Comparison of ENCODE assay signal across 16 cellular contexts in genomic region chr5:157449011-157449723, GRCh38. TPM values are rescaled to one million over a fixed set of nuclear protein-coding genes. Genes with fewer than 3 reads are reported as not detected.
A peak's percentile ranks its signal among the peaks of the same experiment; 100 is the strongest.
DNase-seq lines count a peak whose midpoint lies in the region; ATAC-seq and TF ChIP-seq lines count a peak whose summit lies in the region.
"Had no signal": no experiment of that assay in that cellular context is flagged by ENCODE, and none has a peak within 500 bp of the region (broad histone marks: within the 10 kb centered on the region; RNA-seq: fewer than 3 reads in every experiment).

No MANE protein-coding gene starts in this region.

- peaks cover 5 to 10% of the 10 kb centered on the region in 2 donors for H3K4me1 ChIP-seq in thyroid gland
- peaks cover 0 to 5% of the 10 kb centered on the region in 2 donors for H3K4me1 ChIP-seq in ascending aorta
- H3K4me1 ChIP-seq: Peyer's patch had no signal

- DNase-seq in NCI-H1092 treated with DMSO at 0.1 percent for 48 hours (lab: John Stamatoyannopoulos, UW) (peak; percentile 36), cerebellar cortex (ENCODE audit: low spot score) (peak; percentile 90), left colon (peak; percentile 51 to 68), thyroid gland (peak; percentile 84 to 87), SW480 (ENCODE audit: low spot score) (no peak), ascending aorta (ENCODE audit: low spot score in 2 of 2) (no peak)
- no peak for DNase-seq in activated naive CD4-positive, alpha-beta T cell treated with anti-CD3 and anti-CD28 coated beads, Interleukin-2, amount 50 U/mL, for 16 hours
- DNase-seq: activated T-cell treated with anti-CD3 and anti-CD28 coated beads, Interleukin-2, amount 50 U/mL, for 48 hours; central memory CD4-positive, alpha-beta T cell; DMS153; foreskin keratinocyte; NCI-H187 treated with DMSO at 0.1 percent for 48 hours; Peyer's patch had no signal

- ATAC-seq in left colon: peak; percentile 35
- no peak for ATAC-seq in GM21447 (IDR thresholded peaks at IDR 0.05; ENCODE audit: unreplicated experiment)
- ATAC-seq: foreskin keratinocyte had no signal

- TF ChIP-seq CTCF in thyroid gland (IDR thresholded peaks at IDR 0.05): no peak
- TF ChIP-seq CTCF in ascending aorta (IDR thresholded peaks at IDR 0.05): no peak

- H3K9me3 ChIP-seq in thyroid gland: no peaks in the 10 kb centered on the region
- no peaks in the 10 kb centered on the region for H3K9me3 ChIP-seq in ascending aorta
- H3K9me3 ChIP-seq: Peyer's patch had no signal

- TF ChIP-seq POLR2A in thyroid gland (IDR thresholded peaks at IDR 0.05): no peak

- intact Hi-C loops in left colon (cut with DNase I, micrococcal nuclease): no loop called here
- intact Hi-C loops in thyroid gland (cut with DNase I): loop anchor here (10.0 kb wide), 1 partner anchor 266 kb away; no protein-coding TSS in a partner anchor
- intact Hi-C loops in ascending aorta (cut with DNase I): no loop called here

- no peak overlapping the region for H3K4me3 ChIP-seq in thyroid gland (replicated peaks in 1 of 3)
- H3K4me3 ChIP-seq in ascending aorta: no peak overlapping the region
- H3K4me3 ChIP-seq: Peyer's patch had no signal

- H3K36me3 ChIP-seq in thyroid gland (no peaks in the 10 kb centered on the region), ascending aorta (no peaks in the 10 kb centered on the region)
- H3K36me3 ChIP-seq: Peyer's patch had no signal

- H3K27me3 ChIP-seq in thyroid gland: no peaks in the 10 kb centered on the region
- H3K27me3 ChIP-seq in ascending aorta: no peaks in the 10 kb centered on the region
- H3K27me3 ChIP-seq: foreskin keratinocyte, Peyer's patch had no signal

- 49 to 51% methylated on average over 4 to 6 of the region's 6 CpGs for WGBS in thyroid gland, 2 donors

- peak overlapping the region in 1 of 3 donors; percentile 28 for H3K27ac ChIP-seq in thyroid gland
- no peak overlapping the region for H3K27ac ChIP-seq in ascending aorta
- H3K27ac ChIP-seq: foreskin keratinocyte, VCaP had no signal

RNA-seq across cellular contexts. Expression of gene NIPAL4, which starts 10.8 kb away (rescaled TPM):
- total RNA-seq in left colon (under 1 TPM in 1 of 2 donors, not detected in 1; 0.84 TPM), thyroid gland (under 1 TPM in 1 of 4 donors, not detected in 3; 0.33 TPM), ascending aorta (not detected)
- total RNA-seq: liver, Peyer's patch had no signal

Comparison
In these comparisons a context has a peak if more than half of its experiments do, and no peak if none do; other contexts are left out.
1. DNase-seq: peak in NCI-H1092 treated with DMSO at 0.1 percent for 48 hours (single experiment), cerebellar cortex (single experiment), left colon (2 of 2) and thyroid gland (2 of 2); none in SW480 (single experiment), ascending aorta (0 of 2) and activated naive CD4-positive, alpha-beta T cell treated with anti-CD3 and anti-CD28 coated beads, Interleukin-2, amount 50 U/mL, for 16 hours (single experiment).